ENCODE assay signal across 22 cellular contexts in the genomic region with DNA sequence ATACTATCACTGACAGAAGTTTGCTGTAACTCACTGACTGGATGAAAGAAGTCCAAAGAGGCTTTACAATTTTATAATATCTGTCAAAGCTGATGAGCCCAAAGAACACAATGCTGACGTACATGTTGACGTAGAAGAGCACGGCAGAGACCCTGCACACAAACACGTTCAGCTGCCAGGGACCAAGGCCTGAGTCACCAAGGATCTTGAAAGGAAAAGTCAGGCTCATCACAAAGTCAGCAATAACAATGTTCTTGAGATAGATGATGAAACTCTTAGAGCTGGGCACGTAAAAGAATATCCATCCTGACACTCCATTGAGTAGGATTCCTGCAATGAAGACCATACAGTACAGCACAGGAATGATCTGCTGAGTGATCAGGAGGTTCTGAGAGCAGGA. TPM values are rescaled to one million over a fixed set of nuclear protein-coding genes. Genes with fewer than 3 reads are reported as not detected.
DNase-seq lines count a peak whose midpoint lies in the region; ATAC-seq, FAIRE-seq and TF ChIP-seq lines count a peak whose summit lies in the region.
"Had no signal": no experiment of that assay in that cellular context is flagged by ENCODE, and none has a peak within 500 bp of the region (broad histone marks: within the 10 kb centered on the region; RNA-seq: fewer than 3 reads in every experiment).

No MANE protein-coding gene starts in this region.

- no peaks in the 10 kb centered on the region for H3K79me2 ChIP-seq in PC-9 (ENCODE audit: low read depth)

- no TSS peak for BruUV-seq in PC-9 (replicated peaks; lab: Mats Ljungman, UMichigan)

- no peak overlapping the region for H3K27ac ChIP-seq in PC-9
- H3K27ac ChIP-seq: GM23248, SJCRH30 had no signal

- intact Hi-C loops in PC-9 (cut with micrococcal nuclease; ENCODE audit: unreplicated experiment) (no loop called here), mucosa of descending colon (cut with DNase I, micrococcal nuclease) (no loop called here)

- peak; percentile 77 for FAIRE-seq in bronchial epithelial cell (lab: Jason Lieb, UNC)
- FAIRE-seq: RCC 7860 had no signal

- no peaks in the 10 kb centered on the region for H4K20me1 ChIP-seq in PC-9 (ENCODE audit: insufficient read depth)

- CTCF ChIA-PET in PC-9 (lab: Charles Lee), result no interaction called here

- H3K9me2 ChIP-seq in PC-9 (ENCODE audit: insufficient read depth), result no peaks in the 10 kb centered on the region

- no peak for TF ChIP-seq CTCF in PC-9 (conservative IDR thresholded peaks at IDR 0.05)
- no peak for TF ChIP-seq CTCF in bronchial epithelial cell (IDR thresholded peaks at IDR 0.05; ENCODE audit: insufficient read depth, low read length, severe bottlenecking)
- no peak for TF ChIP-seq CTCF in fibroblast of villous mesenchyme (IDR thresholded peaks at IDR 0.05; ENCODE audit: insufficient read depth, low read depth, low read length)
- TF ChIP-seq CTCF in BE2C (IDR thresholded peaks at IDR 0.05; ENCODE audit: low read depth, low read length), result no peak
- TF ChIP-seq CTCF in mucosa of descending colon (IDR thresholded peaks at IDR 0.05), result no peak

- peaks cover 6% of the 10 kb centered on the region for H3K9me3 ChIP-seq in PC-9 (ENCODE audit: insufficient read depth, low read depth)
- H3K9me3 ChIP-seq in BE2C, result no peaks in the 10 kb centered on the region
- no peaks in the 10 kb centered on the region for H3K9me3 ChIP-seq in mucosa of descending colon
- H3K9me3 ChIP-seq: HAP-1, SJCRH30 had no signal

- peak overlapping the region; percentile 36; the same call in 1 of the 2 replicates for H2AFZ ChIP-seq in PC-9
- H2AFZ ChIP-seq: GM23248 had no signal

- POLR2A ChIA-PET in PC-9 (lab: Charles Lee; ENCODE audit: unreplicated experiment), result no interaction called here

- no peaks in the 10 kb centered on the region for H3K27me3 ChIP-seq in PC-9 (ENCODE audit: insufficient read depth, low read depth)
- no peaks in the 10 kb centered on the region for H3K27me3 ChIP-seq in bronchial epithelial cell (ENCODE audit: control insufficient read depth, insufficient read depth, low read length)
- H3K27me3 ChIP-seq in BE2C, result no peaks in the 10 kb centered on the region
- H3K27me3 ChIP-seq: SJCRH30 had no signal

- H3F3A ChIP-seq in PC-9 (ENCODE audit: insufficient read depth, low read depth), result peaks cover 8% of the 10 kb centered on the region; the same call in 1 of the 2 replicates

- H3K4me3 ChIP-seq in PC-9 (no peak overlapping the region), bronchial epithelial cell (ENCODE audit: low read depth, low read length) (no peak overlapping the region), fibroblast of villous mesenchyme (ENCODE audit: low read depth, low read length) (no peak overlapping the region), BE2C (ENCODE audit: low read depth, low read length) (no peak overlapping the region), mucosa of descending colon (no peak overlapping the region)
- H3K4me3 ChIP-seq: GM23248, HAP-1, SJCRH30 had no signal

- ATAC-seq in mucosa of descending colon, result no peak
- no peak for ATAC-seq in HG02642 (IDR thresholded peaks at IDR 0.05; ENCODE audit: poor library complexity, unreplicated experiment)

- DNase-seq in PC-9 (no peak), bronchial epithelial cell (ENCODE audit: low read depth) (no peak), fibroblast of villous mesenchyme (ENCODE audit: low read depth) (peak; percentile 64), BE2C (no peak), mucosa of descending colon (no peak)
- no peak for DNase-seq in activated CD8-positive, alpha-beta memory T cell treated with anti-CD3 and anti-CD28 coated beads, Interleukin-2, amount 50 U/mL, for 48 hours
- DNase-seq: CD4-positive, CD25-positive, alpha-beta regulatory T cell; GM23248; NCI-H1417; NCI-H1694 treated with DMSO at 0.1 percent for 48 hours; NCI-H2081 treated with DMSO at 0.1 percent for 48 hours; NCI-H2171 treated with DMSO at 0.1 percent for 48 hours; NCI-H446; NCI-H526; SJCRH30 had no signal

- no peaks in the 10 kb centered on the region for H3K36me3 ChIP-seq in PC-9 (ENCODE audit: low read depth)
- H3K36me3 ChIP-seq in bronchial epithelial cell (ENCODE audit: control insufficient read depth, insufficient read depth, low read length), result no peaks in the 10 kb centered on the region
- H3K36me3 ChIP-seq in BE2C, result no peaks in the 10 kb centered on the region
- no peaks in the 10 kb centered on the region for H3K36me3 ChIP-seq in mucosa of descending colon (ENCODE audit: low read depth)
- H3K36me3 ChIP-seq: HAP-1, SJCRH30 had no signal

- H3K4me1 ChIP-seq in PC-9 (replicated peaks; ENCODE audit: insufficient read depth) (peaks cover 20% of the 10 kb centered on the region), BE2C (peaks cover 28% of the 10 kb centered on the region), mucosa of descending colon (ENCODE audit: low read depth) (no peaks in the 10 kb centered on the region)
- H3K4me1 ChIP-seq: HAP-1, SJCRH30 had no signal

- H3K4me2 ChIP-seq in PC-9, result no peak overlapping the region

RNA-seq across cellular contexts. Expression of a gene that starts 10.9 kb away (rescaled TPM):
- total RNA-seq in PC-9 (2021), result not detected in 2 replicates
- total RNA-seq in bronchial epithelial cell, result not detected in 2 replicates
- not detected in 2 replicates for total RNA-seq in fibroblast of villous mesenchyme
- not detected for polyA plus RNA-seq in BE2C (2012; ENCODE audit: insufficient read depth, insufficient read length, low read depth)
- total RNA-seq in mucosa of descending colon, result 1 to 10 TPM; 1.3 to 1.5 (median 1.4) TPM
- total RNA-seq: A673, GM23248, MCF 10A, OCI-LY7, SJCRH30 had no signal
- polyA plus RNA-seq: BJ, GM23248 had no signal
